Comparison of ENCODE assay signal across 24 cellular contexts in the genomic region with DNA sequence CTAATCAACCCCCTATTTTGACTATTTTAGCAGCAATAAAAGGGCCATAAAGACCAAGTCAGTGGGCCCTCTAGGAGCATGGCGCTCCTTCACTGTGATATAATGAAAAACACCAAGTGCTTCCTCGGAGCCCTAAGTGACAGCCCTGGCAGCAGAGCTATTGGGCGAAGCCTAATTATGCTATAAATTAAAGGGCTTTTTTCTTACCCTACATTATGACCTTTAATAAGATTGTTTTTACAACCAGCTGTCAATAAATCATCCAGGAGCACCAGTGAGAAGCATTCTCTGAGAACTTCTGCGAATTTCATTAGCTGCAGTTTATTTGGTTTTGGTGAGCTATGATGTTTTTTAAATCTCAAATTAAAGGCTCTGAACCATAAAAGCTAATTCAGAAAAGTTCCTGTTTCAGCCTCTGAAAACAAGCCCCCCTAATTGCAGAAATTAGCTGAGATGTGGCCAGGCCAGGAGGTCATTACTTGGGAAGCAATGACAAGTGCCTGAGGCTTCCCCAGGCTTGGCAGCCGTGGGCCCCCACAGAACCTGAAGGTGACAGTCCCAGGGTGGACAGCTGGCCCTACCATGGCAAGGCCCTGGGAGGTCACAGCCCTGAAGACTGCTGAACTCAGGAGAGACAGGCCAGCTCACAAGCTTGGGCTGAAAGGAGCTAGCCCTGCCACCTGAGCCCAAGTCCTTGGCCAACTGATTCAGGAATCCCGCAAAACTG. TPM values are rescaled to one million over a fixed set of nuclear protein-coding genes. Genes with fewer than 3 reads are reported as not detected.
"Had no signal": no experiment of that assay in that cellular context is flagged by ENCODE, and none has a peak within 500 bp of the region (broad histone marks: within the 10 kb centered on the region; RNA-seq: fewer than 3 reads in every experiment).

No MANE protein-coding gene starts in this region.

- DNase-seq: activated CD4-positive, alpha-beta memory T cell treated with anti-CD3 and anti-CD28 coated beads, Interleukin-2, amount 10 ng/mL, durations not matched to agents 7 days and 5 days; activated CD4-positive, alpha-beta T cell treated with anti-CD3 and anti-CD28 coated beads for 1 hour; activated CD4-positive, alpha-beta T cell treated with anti-CD3 and anti-CD28 coated beads, Interleukin-2, amount 10 ng/mL, durations not matched to agents 7 days and 5 days; activated CD8-positive, alpha-beta memory T cell treated with anti-CD3 and anti-CD28 coated beads, Interleukin-2, amount 50 U/mL, for 48 hours; activated gamma-delta T cell treated with Interleukin-2 at 50 U/mL for 16 hours; activated naive CD4-positive, alpha-beta T cell treated with anti-CD3 and anti-CD28 coated beads, Interleukin-2, amount 50 U/mL, for 16 hours; activated naive CD8-positive, alpha-beta T cell treated with anti-CD3 and anti-CD28 coated beads, Interleukin-2, amount 50 U/mL, for 24 hours; activated T-cell treated with anti-CD3 and anti-CD28 coated beads, Interleukin-2, amount 50 U/mL, for 24 hours; amygdala; cortex of kidney; left ventricle myocardium inferior; midbrain; naive thymus-derived CD8-positive, alpha-beta T cell; stimulated activated CD4-positive, alpha-beta T cell treated with anti-CD3 and anti-CD28 coated beads, Interleukin-1b, Interleukin-23, amount 100 ng/mL, for 48 hours; stimulated activated naive B cell treated with anti-CD40 and anti-IgM and Interleukin-4, amounts not matched to agents 10 μg/mL and 1 μg/mL and 100 μg/mL, for 72 hours; stomach; T-helper 17 cell; thyroid gland had no signal

- H3K4me1 ChIP-seq: foreskin keratinocyte, stomach had no signal

- H3K9me3 ChIP-seq: esophagus muscularis mucosa, left ventricle myocardium inferior, neutrophil, stomach, thyroid gland had no signal

- H3K27me3 ChIP-seq: esophagus muscularis mucosa, foreskin keratinocyte, thyroid gland had no signal

- H3K36me3 ChIP-seq: esophagus muscularis mucosa, left ventricle myocardium inferior, neutrophil, stomach, thyroid gland had no signal

- H3K27ac Mint-ChIP-seq: activated CD4-positive, alpha-beta memory T cell treated with anti-CD3 and anti-CD28 coated beads, Interleukin-2, amount 10 ng/mL, durations not matched to agents 7 days and 5 days; activated CD4-positive, alpha-beta T cell treated with anti-CD3 and anti-CD28 coated beads, Interleukin-2, amount 10 ng/mL, durations not matched to agents 7 days and 5 days; activated naive CD8-positive, alpha-beta T cell treated with anti-CD3 and anti-CD28 coated beads, Interleukin-2, amount 50 U/mL, for 24 hours; activated T-cell treated with anti-CD3 and anti-CD28 coated beads, Interleukin-2, amount 50 U/mL, for 24 hours; progenitor cell of endocrine pancreas; stimulated activated naive B cell treated with anti-CD40 and anti-IgM and Interleukin-4, amounts not matched to agents 10 μg/mL and 1 μg/mL and 100 μg/mL, for 72 hours; T-helper 17 cell; WTC11 had no signal

- H3K9me3 Mint-ChIP-seq: activated CD4-positive, alpha-beta T cell treated with anti-CD3 and anti-CD28 coated beads, Interleukin-2, amount 10 ng/mL, durations not matched to agents 7 days and 5 days; activated naive CD8-positive, alpha-beta T cell treated with anti-CD3 and anti-CD28 coated beads, Interleukin-2, amount 50 U/mL, for 24 hours; activated T-cell treated with anti-CD3 and anti-CD28 coated beads, Interleukin-2, amount 50 U/mL, for 24 hours had no signal

- H3K27me3 Mint-ChIP-seq: progenitor cell of endocrine pancreas had no signal

- ATAC-seq: activated naive CD8-positive, alpha-beta T cell treated with anti-CD3 and anti-CD28 coated beads, Interleukin-2, amount 50 U/mL, for 24 hours; naive thymus-derived CD8-positive, alpha-beta T cell; stimulated activated naive B cell treated with anti-CD40 and anti-IgM and Interleukin-4, amounts not matched to agents 10 μg/mL and 1 μg/mL and 100 μg/mL, for 72 hours; T-helper 17 cell had no signal

- H3K4me1 Mint-ChIP-seq: activated CD4-positive, alpha-beta memory T cell treated with anti-CD3 and anti-CD28 coated beads, Interleukin-2, amount 10 ng/mL, durations not matched to agents 7 days and 5 days; activated CD4-positive, alpha-beta T cell treated with anti-CD3 and anti-CD28 coated beads, Interleukin-2, amount 10 ng/mL, durations not matched to agents 7 days and 5 days; naive thymus-derived CD8-positive, alpha-beta T cell; stimulated activated naive B cell treated with anti-CD40 and anti-IgM and Interleukin-4, amounts not matched to agents 10 μg/mL and 1 μg/mL and 100 μg/mL, for 72 hours had no signal

- H3K4me3 Mint-ChIP-seq: activated CD4-positive, alpha-beta memory T cell treated with anti-CD3 and anti-CD28 coated beads, Interleukin-2, amount 10 ng/mL, durations not matched to agents 7 days and 5 days; activated CD4-positive, alpha-beta T cell treated with anti-CD3 and anti-CD28 coated beads, Interleukin-2, amount 10 ng/mL, durations not matched to agents 7 days and 5 days; activated naive CD8-positive, alpha-beta T cell treated with anti-CD3 and anti-CD28 coated beads, Interleukin-2, amount 50 U/mL, for 24 hours; activated T-cell treated with anti-CD3 and anti-CD28 coated beads, Interleukin-2, amount 50 U/mL, for 24 hours; naive thymus-derived CD8-positive, alpha-beta T cell; stimulated activated naive B cell treated with anti-CD40 and anti-IgM and Interleukin-4, amounts not matched to agents 10 μg/mL and 1 μg/mL and 100 μg/mL, for 72 hours; T-helper 17 cell; WTC11 had no signal

- H3K36me3 Mint-ChIP-seq: naive thymus-derived CD8-positive, alpha-beta T cell; stimulated activated naive B cell treated with anti-CD40 and anti-IgM and Interleukin-4, amounts not matched to agents 10 μg/mL and 1 μg/mL and 100 μg/mL, for 72 hours had no signal

- H3K27ac ChIP-seq: esophagus muscularis mucosa, foreskin keratinocyte, left ventricle myocardium inferior, neutrophil, skin epidermis, stomach, thyroid gland had no signal

- H3K4me3 ChIP-seq: esophagus muscularis mucosa, left ventricle myocardium inferior, skin epidermis, stomach, thyroid gland had no signal

RNA-seq across cellular contexts. Expression of a gene that starts 54.6 kb away (rescaled TPM):
- total RNA-seq: activated CD4-positive, alpha-beta memory T cell treated with anti-CD3 and anti-CD28 coated beads, Interleukin-2, amount 10 ng/mL, durations not matched to agents 7 days and 5 days; activated CD4-positive, alpha-beta T cell treated with anti-CD3 and anti-CD28 coated beads, Interleukin-2, amount 10 ng/mL, durations not matched to agents 7 days and 5 days; foreskin keratinocyte; naive thymus-derived CD8-positive, alpha-beta T cell had no signal
- polyA plus RNA-seq: naive thymus-derived CD8-positive, alpha-beta T cell had no signal
